In genomic region chr11:92216789-92217188, GRCh38 we compare ENCODE assay signal across 19 cellular contexts. TPM values are rescaled to one million over a fixed set of nuclear protein-coding genes. Genes with fewer than 3 reads are reported as not detected.
"Had no signal": no experiment of that assay in that cellular context is flagged by ENCODE, and none has a peak within 500 bp of the region (broad histone marks: within the 10 kb centered on the region; RNA-seq: fewer than 3 reads in every experiment).

No MANE protein-coding gene starts in this region.

- H3K4me1 ChIP-seq: heart right ventricle, left ventricle myocardium inferior, tibial nerve had no signal

- ATAC-seq: activated CD8-positive, alpha-beta T cell treated with anti-CD3 and anti-CD28 coated beads for 36 hours; activated naive CD8-positive, alpha-beta T cell treated with anti-CD3 and anti-CD28 coated beads, Interleukin-2, amount 50 U/mL, for 24 hours; gastroesophageal sphincter; heart right ventricle had no signal

- DNase-seq: activated B cell treated with CpG ODN at 0.5 μM for 24 hours; activated CD4-positive, alpha-beta T cell treated with anti-CD3 and anti-CD28 coated beads for 4 hours; activated CD8-positive, alpha-beta T cell treated with anti-CD3 and anti-CD28 coated beads for 36 hours; activated effector memory CD4-positive, alpha-beta T cell treated with Interleukin-2 at 50 U/mL for 16 hours; activated naive CD4-positive, alpha-beta T cell treated with anti-CD3 and anti-CD28 coated beads, Interleukin-2, amount 10 ng/mL, durations not matched to agents 7 days and 5 days; activated naive CD8-positive, alpha-beta T cell treated with anti-CD3 and anti-CD28 coated beads, Interleukin-2, amount 50 U/mL, for 24 hours; activated T-cell treated with anti-CD3 and anti-CD28 coated beads, Interleukin-2, amount 50 U/mL, for 24 hours; anterior cingulate cortex; central memory CD4-positive, alpha-beta T cell; heart right ventricle; kidney; left ventricle myocardium inferior; mammary epithelial cell; occipital lobe; posterior cingulate gyrus; stimulated activated naive CD4-positive, alpha-beta T cell treated with Interleukin-2 at 50 U/mL for 16 hours had no signal

- H3K27ac ChIP-seq: gastroesophageal sphincter, heart right ventricle, left ventricle myocardium inferior, tibial nerve had no signal

RNA-seq across cellular contexts. Expression of gene FAT3, which starts 7.8 kb away (rescaled TPM):
- total RNA-seq: activated B cell treated with CpG ODN at 0.5 μM for 24 hours; activated CD8-positive, alpha-beta T cell treated with anti-CD3 and anti-CD28 coated beads for 36 hours; mammary epithelial cell; T-helper 2 cell treated with Interferon-gamma antibody and Interleukin-4, amounts not matched to agents 100 ng/mL and 5 ng/mL, for 36 hours had no signal
